ENCODE assay signal across 35 cellular contexts in the genomic region with DNA sequence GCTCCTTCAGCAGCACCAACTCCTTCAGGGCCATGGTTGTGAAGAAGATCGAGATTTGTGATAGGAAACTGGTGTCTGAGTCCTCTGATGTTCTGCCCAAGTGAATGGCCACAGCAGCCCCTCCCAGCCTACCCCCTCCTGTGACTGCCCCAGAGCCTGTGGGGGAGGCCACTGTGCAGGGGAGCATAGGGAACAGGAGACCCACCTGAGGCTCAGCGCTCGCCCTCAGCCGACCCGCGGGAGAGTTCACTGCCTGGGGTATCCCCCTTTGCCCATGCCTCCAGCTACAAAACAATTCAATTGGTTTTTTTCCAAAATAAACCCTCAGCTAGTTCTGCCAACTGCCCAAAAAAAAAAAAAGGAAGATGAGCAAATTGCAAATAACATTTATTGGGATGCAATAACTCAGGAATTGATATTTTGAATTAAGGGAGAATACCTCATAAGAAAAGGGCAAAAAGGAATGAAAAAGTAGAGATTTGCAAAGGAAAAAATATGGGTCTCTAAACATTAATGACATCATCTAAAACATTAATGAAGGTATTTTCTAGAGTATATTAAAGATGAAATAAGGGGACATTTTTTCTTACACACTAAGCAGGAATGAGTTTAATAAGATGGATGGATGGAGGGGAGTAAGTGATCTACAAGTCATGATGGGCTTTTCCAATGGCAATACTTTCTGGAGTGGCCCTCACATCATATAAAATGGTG. TPM values are rescaled to one million over a fixed set of nuclear protein-coding genes. Genes with fewer than 3 reads are reported as not detected.
"Had no signal": no experiment of that assay in that cellular context is flagged by ENCODE, and none has a peak within 500 bp of the region (broad histone marks: within the 10 kb centered on the region; RNA-seq: fewer than 3 reads in every experiment).

No MANE protein-coding gene starts in this region.

- H3K4me2 ChIP-seq: KMS-11 had no signal

- H3K27me3 ChIP-seq: MG63 had no signal

- H3K36me3 ChIP-seq: MG63 had no signal

- H3K27ac ChIP-seq: KMS-11 had no signal

- H3K9me3 ChIP-seq: MG63 had no signal

- DNase-seq: Karpas-422, Kasumi-1, MG63, MM.1S, MV-4-11, NCI-H1048, NCI-H1092, NCI-H1092 treated with DMSO at 0.1 percent for 48 hours, NCI-H1105, NCI-H1105 treated with DMSO at 0.1 percent for 48 hours, NCI-H1417, NCI-H1417 treated with DMSO at 0.1 percent for 48 hours, NCI-H1436, NCI-H1436 treated with DMSO at 0.1 percent for 48 hours, NCI-H146, NCI-H1694, NCI-H1694 treated with DMSO at 0.1 percent for 48 hours, NCI-H187, NCI-H187 treated with DMSO at 0.1 percent for 48 hours, NCI-H1930, NCI-H2029, NCI-H2029 treated with DMSO at 0.1 percent for 48 hours, NCI-H2081, NCI-H2081 treated with DMSO at 0.1 percent for 48 hours, NCI-H2107, NCI-H2171, NCI-H2171 treated with DMSO at 0.1 percent for 48 hours, NCI-H2227 treated with DMSO at 0.1 percent for 48 hours, NCI-H226, NCI-H345, NCI-H446, NCI-H446 treated with DMSO at 0.1 percent for 48 hours, NCI-H510A had no signal

- H3K4me3 ChIP-seq: MG63 had no signal

- H3K9ac ChIP-seq: KMS-11 had no signal

RNA-seq across cellular contexts. Expression of a gene that starts 46.1 kb away (rescaled TPM):
- total RNA-seq: MCF 10A had no signal
